13 cellular contexts compared by ENCODE assay signal in genomic region chr13:99777873-99778272, GRCh38.
DNase-seq lines count a peak whose midpoint lies in the region; ATAC-seq and TF ChIP-seq lines count a peak whose summit lies in the region.
"Had no signal": no experiment of that assay in that cellular context is flagged by ENCODE, and none has a peak within 500 bp of the region (broad histone marks: within the 10 kb centered on the region; RNA-seq: fewer than 3 reads in every experiment).

No MANE protein-coding gene starts in this region.

- peak; percentile 83 for DNase-seq in NCI-H82 (lab: John Stamatoyannopoulos, UW)
- DNase-seq in WTC11 (ENCODE audit: low spot score) = no peak
- DNase-seq in nephron progenitor cell = no peak
- no peak for DNase-seq in cardiac septum (ENCODE audit: low spot score)
- DNase-seq: AML-193; CD4-positive, alpha-beta memory T cell; DMS153; DMS79; GDM1; GOT3 had no signal

- no peaks in the 10 kb centered on the region for H3K27me3 Mint-ChIP-seq in WTC11 (ENCODE audit: low read depth)
- peaks cover 3% of the 10 kb centered on the region for H3K27me3 Mint-ChIP-seq in nephron progenitor cell (ENCODE audit: low read depth, poor library complexity)
- H3K27me3 Mint-ChIP-seq: CD4-positive, alpha-beta memory T cell had no signal

- peaks cover 4% of the 10 kb centered on the region; the same call in 1 of the 2 replicates for H3K4me1 Mint-ChIP-seq in WTC11
- H3K4me1 Mint-ChIP-seq in nephron progenitor cell = no peaks in the 10 kb centered on the region
- H3K4me1 Mint-ChIP-seq: CD4-positive, alpha-beta memory T cell had no signal

- H3K27ac Mint-ChIP-seq in WTC11 (peak overlapping the region; percentile 81; the same call in 1 of the 2 replicates), nephron progenitor cell (peak overlapping the region; percentile 65)

- H3K36me3 Mint-ChIP-seq in WTC11 = peaks cover 16% of the 10 kb centered on the region
- H3K36me3 Mint-ChIP-seq in nephron progenitor cell (ENCODE audit: low read depth) = peaks cover 5% of the 10 kb centered on the region

- TF ChIP-seq CTCF in WTC11 (IDR thresholded peaks at IDR 0.05) (no peak), nephron progenitor cell (IDR thresholded peaks at IDR 0.05) (no peak)

- H3K4me3 Mint-ChIP-seq in WTC11 (no peak overlapping the region), nephron progenitor cell (no peak overlapping the region)
- H3K4me3 Mint-ChIP-seq: CD4-positive, alpha-beta memory T cell had no signal

- H3K9me3 Mint-ChIP-seq in WTC11 (peaks cover 4% of the 10 kb centered on the region), nephron progenitor cell (peaks cover 15% of the 10 kb centered on the region)

- POLR2A ChIA-PET in WTC11 (lab: Charles Lee) = no interaction called here

- intact Hi-C loops in cardiac septum (cut with DNase I) = no loop called here

- ATAC-seq in WTC11 (no peak), GM21360 (IDR thresholded peaks at IDR 0.05; ENCODE audit: unreplicated experiment) (no peak), GM21423 (IDR thresholded peaks at IDR 0.05; ENCODE audit: unreplicated experiment) (no peak)
- ATAC-seq: A549 had no signal

- CTCF ChIA-PET in WTC11 (lab: Charles Lee) = interaction anchor here (1.0 to 1.4 kb wide), 2 partner anchors 11 to 75 kb away, joined by 3 read pairs; no protein-coding TSS in a partner anchor

TF ChIP-seq in WTC11, 78 proteins besides CTCF, POLR2A, EP300 and RAD21:
- TF ChIP-seq USF2 (CRISPR knock-in tag; IDR thresholded peaks at IDR 0.05) (no peak), ZNF232 (CRISPR knock-in tag; IDR thresholded peaks at IDR 0.05) (no peak), ESRRA (CRISPR knock-in tag; IDR thresholded peaks at IDR 0.05; ENCODE audit: borderline replicate concordance) (no peak), STAT6 (CRISPR knock-in tag; conservative IDR thresholded peaks at IDR 0.05; ENCODE audit: low read depth) (no peak), ZNF671 (CRISPR knock-in tag; IDR thresholded peaks at IDR 0.05) (no peak), ZNF138 (CRISPR knock-in tag; conservative IDR thresholded peaks at IDR 0.05) (no peak), ZNF416 (CRISPR knock-in tag; IDR thresholded peaks at IDR 0.05) (no peak), NFYB (CRISPR knock-in tag; conservative IDR thresholded peaks at IDR 0.05; ENCODE audit: low read depth) (no peak), ZNF281 (CRISPR knock-in tag; IDR thresholded peaks at IDR 0.05) (no peak), FOXK1 (CRISPR knock-in tag; IDR thresholded peaks at IDR 0.05) (no peak), SMAD3 (CRISPR knock-in tag; IDR thresholded peaks at IDR 0.05; ENCODE audit: borderline replicate concordance) (no peak), SMAD4 (CRISPR knock-in tag; IDR thresholded peaks at IDR 0.05) (no peak), MAX (CRISPR knock-in tag; IDR thresholded peaks at IDR 0.05) (no peak), OVOL2 (CRISPR knock-in tag; IDR thresholded peaks at IDR 0.05; ENCODE audit: borderline replicate concordance) (no peak), IRF2 (CRISPR knock-in tag; IDR thresholded peaks at IDR 0.05; ENCODE audit: borderline replicate concordance, low read depth) (no peak), AFF4 (CRISPR knock-in tag; IDR thresholded peaks at IDR 0.05; ENCODE audit: borderline replicate concordance) (no peak), TEAD4 (CRISPR knock-in tag; IDR thresholded peaks at IDR 0.05) (no peak), ZNF219 (CRISPR knock-in tag; IDR thresholded peaks at IDR 0.05; ENCODE audit: borderline replicate concordance) (no peak)
